Comparison of ENCODE assay signal across 1 cellular context in the genomic region with DNA sequence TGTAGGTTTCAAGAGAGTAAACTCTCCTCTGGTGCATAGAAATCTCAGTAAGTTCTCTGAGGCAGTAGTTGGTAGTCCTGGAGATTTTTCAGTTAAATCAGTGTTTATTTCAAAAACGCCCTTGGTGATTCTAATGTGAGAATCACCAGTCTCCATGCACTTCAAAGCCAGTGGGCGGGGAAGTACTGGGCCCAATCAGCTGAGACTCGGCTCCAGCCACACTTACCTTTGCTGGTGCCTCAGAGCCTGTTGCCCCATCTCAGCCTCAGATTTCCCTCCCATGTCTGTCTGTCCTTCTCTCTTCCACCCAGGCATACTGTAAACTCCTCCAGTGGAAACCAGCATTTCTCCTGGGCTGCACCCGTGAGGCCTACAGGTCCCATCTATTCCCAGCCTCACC.
TF ChIP-seq lines count a peak whose summit lies in the region.

No MANE protein-coding gene starts in this region.

TF ChIP-seq in HepG2, 621 proteins besides CTCF, POLR2A, EP300 and RAD21 (continued from another document):
- TF ChIP-seq, protein P1, sequence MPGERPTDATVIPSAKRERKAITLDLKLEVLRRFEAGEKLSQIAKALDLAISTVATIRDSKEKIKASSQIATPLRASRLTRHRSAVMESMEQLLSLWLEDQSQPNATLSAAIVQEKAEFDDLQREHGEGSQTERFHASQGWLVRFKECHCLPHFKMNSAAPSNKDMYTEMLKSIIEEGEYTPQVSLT (CRISPR knock-in tag; IDR thresholded peaks at IDR 0.05; ENCODE audit: borderline replicate concordance, low read depth), result no peak
- TF ChIP-seq KLF13 (CRISPR knock-in tag; IDR thresholded peaks at IDR 0.05), result no peak
- TF ChIP-seq SAFB2 (CRISPR knock-in tag; IDR thresholded peaks at IDR 0.05; ENCODE audit: borderline replicate concordance, low read depth), result no peak
- no peak for TF ChIP-seq IKZF4 (CRISPR knock-in tag; IDR thresholded peaks at IDR 0.05; ENCODE audit: borderline replicate concordance, low read depth, not compliant biosample characterization)
- no peak for TF ChIP-seq ZNF850 (CRISPR knock-in tag; conservative IDR thresholded peaks at IDR 0.05)
- TF ChIP-seq ZNF501 (CRISPR knock-in tag; IDR thresholded peaks at IDR 0.05), result no peak
- TF ChIP-seq TBX2 (CRISPR knock-in tag; IDR thresholded peaks at IDR 0.05; ENCODE audit: borderline replicate concordance), result peak; percentile 62
- TF ChIP-seq ZFAT (CRISPR knock-in tag; conservative IDR thresholded peaks at IDR 0.05), result no peak
